In genomic region chr2:20797096-20797495, GRCh38 we compare ENCODE assay signal across 23 cellular contexts. TPM values are rescaled to one million over a fixed set of nuclear protein-coding genes. Genes with fewer than 3 reads are reported as not detected.
A peak's percentile ranks its signal among the peaks of the same experiment; 100 is the strongest.
DNase-seq lines count a peak whose midpoint lies in the region; ATAC-seq and TF ChIP-seq lines count a peak whose summit lies in the region.
"Had no signal": no experiment of that assay in that cellular context is flagged by ENCODE, and none has a peak within 500 bp of the region (broad histone marks: within the 10 kb centered on the region; RNA-seq: fewer than 3 reads in every experiment).

No MANE protein-coding gene starts in this region.

- H3K4me3 ChIP-seq in esophagus squamous epithelium (no peak overlapping the region), SK-N-SH (ENCODE audit: low read depth in 2 of 2, low read length in 1 of 2) (no peak overlapping the region)
- H3K4me3 ChIP-seq: ovary, sigmoid colon, thyroid gland had no signal

- H3K9me3 ChIP-seq in esophagus squamous epithelium (peaks cover 0 to 12% (median 6%) of the 10 kb centered on the region in 3 donors), SK-N-SH (no peaks in the 10 kb centered on the region)
- H3K9me3 ChIP-seq: ovary, sigmoid colon, thyroid gland had no signal

- no peaks in the 10 kb centered on the region for H3K36me3 ChIP-seq in esophagus squamous epithelium
- peaks cover 5 to 27% of the 10 kb centered on the region in 2 experiments for H3K36me3 ChIP-seq in SK-N-SH (replicated peaks in 1 of 2; ENCODE audit: control insufficient read depth in 1 of 2, insufficient read depth in 2 of 2, low read length in 1 of 2)
- H3K36me3 ChIP-seq: ovary, sigmoid colon, thyroid gland had no signal

- no peaks in the 10 kb centered on the region for H4K20me1 ChIP-seq in SK-N-SH (ENCODE audit: insufficient read depth)

- TF ChIP-seq POLR2A in GM18505 (IDR thresholded peaks at IDR 0.05; ENCODE audit: borderline replicate concordance, extremely low read depth, insufficient read depth, insufficient read length), result no peak
- TF ChIP-seq POLR2A in esophagus squamous epithelium (IDR thresholded peaks at IDR 0.05), result no peak

- H3K27ac ChIP-seq in esophagus squamous epithelium, result peak overlapping the region in 3 of 4 donors; percentile 41 to 71 (median 60)
- no peak overlapping the region for H3K27ac ChIP-seq in SK-N-SH (ENCODE audit: low read depth in 2 of 2, low read length in 1 of 2)
- H3K27ac ChIP-seq: HL-60, ovary, sigmoid colon, thyroid gland had no signal

- DNase-seq in esophagus squamous epithelium (lab: John Stamatoyannopoulos, UW) (no peak), SK-N-SH (no peak), EL (no peak)
- no peak for DNase-seq in stimulated activated naive CD8-positive, alpha-beta T cell treated with anti-CD3 and anti-CD28 coated beads, Interleukin-15, Interleukin-2, amounts not matched to agents 100 U/mL and 50 U/mL, for 24 hours
- DNase-seq: activated CD4-positive, alpha-beta T cell treated with anti-CD3 and anti-CD28 coated beads for 36 hours; activated naive CD4-positive, alpha-beta T cell treated with anti-CD3 and anti-CD28 coated beads, Interleukin-2, amount 50 U/mL, for 16 hours; CD4-positive, alpha-beta T cell; DND-41; H7; hypothalamus; KG1; left cardiac atrium; NCI-H1092; NCI-H2171 treated with DMSO at 0.1 percent for 48 hours; ovary; sigmoid colon; stimulated activated CD4-positive, alpha-beta T cell treated with anti-CD3 and anti-CD28 coated beads, Interleukin-2, amount 100 ng/mL, for 48 hours; thyroid gland had no signal

- no peak for TF ChIP-seq RAD21 in SK-N-SH (IDR thresholded peaks at IDR 0.05; ENCODE audit: low read length)

- H3K79me2 ChIP-seq in SK-N-SH (ENCODE audit: insufficient read depth), result 0 out of 2 replicates have a peak, but pooled peaks cover 4% of the 10 kb centered on the region

- ATAC-seq in GM18505 (IDR thresholded peaks at IDR 0.05; ENCODE audit: unreplicated experiment), result peak; percentile 51
- ATAC-seq in GM21528 (IDR thresholded peaks at IDR 0.05; ENCODE audit: low FRiP score, unreplicated experiment), result peak; percentile 54
- ATAC-seq in HG03175 (IDR thresholded peaks at IDR 0.05; ENCODE audit: unreplicated experiment), result peak; percentile 71
- ATAC-seq in stimulated activated naive CD8-positive, alpha-beta T cell treated with anti-CD3 and anti-CD28 coated beads, Interleukin-15, Interleukin-2, amounts not matched to agents 100 U/mL and 50 U/mL, for 24 hours, result no peak
- ATAC-seq in GM19035 (IDR thresholded peaks at IDR 0.05; ENCODE audit: unreplicated experiment), result no peak
- ATAC-seq: activated CD4-positive, alpha-beta T cell treated with anti-CD3 and anti-CD28 coated beads for 36 hours had no signal

- no peak for TF ChIP-seq CTCF in esophagus squamous epithelium (IDR thresholded peaks at IDR 0.05)
- TF ChIP-seq CTCF in SK-N-SH (IDR thresholded peaks at IDR 0.05), result no peak

- intact Hi-C loops in esophagus squamous epithelium (cut with DNase I), result no loop called here

- H2AFZ ChIP-seq in SK-N-SH (ENCODE audit: low read depth), result no peak overlapping the region

- H3F3A ChIP-seq in SK-N-SH (replicated peaks; ENCODE audit: insufficient read depth), result no peaks in the 10 kb centered on the region

- 74 to 77% methylated on average over 3 of the region's 3 CpGs for WGBS in esophagus squamous epithelium, 2 donors
- whole genome bisulfite sequencing in SK-N-SH (ENCODE audit: low lambda C conversion rate), result 90% methylated on average over 3 of the region's 3 CpGs

- POLR2A ChIA-PET in SK-N-SH (lab: Yijun Ruan, JAX), result interaction anchor here (0.6 kb wide), 1 partner anchor 26 kb away, joined by 3 read pairs; the partner anchor contains the start of gene LDAH

- H3K27me3 ChIP-seq in esophagus squamous epithelium (no peaks in the 10 kb centered on the region), SK-N-SH (ENCODE audit: insufficient read depth) (no peaks in the 10 kb centered on the region)
- H3K27me3 ChIP-seq: ovary, sigmoid colon, thyroid gland had no signal

- H3K4me1 ChIP-seq in esophagus squamous epithelium (peaks cover 0 to 40% (median 3%) of the 10 kb centered on the region in 3 donors), SK-N-SH (ENCODE audit: control insufficient read depth in 1 of 2, insufficient read depth in 2 of 2, low read depth in 1 of 2, low read length in 1 of 2) (no peaks in the 10 kb centered on the region)
- H3K4me1 ChIP-seq: sigmoid colon, thyroid gland had no signal

- TF ChIP-seq EP300 in SK-N-SH (IDR thresholded peaks at IDR 0.05; ENCODE audit: borderline replicate concordance in 1 of 2, low read depth in 1 of 2, low read length in 1 of 2), result no peak

- no peaks in the 10 kb centered on the region for H3K9me2 ChIP-seq in SK-N-SH

- CTCF ChIA-PET in SK-N-SH (lab: Yijun Ruan, JAX), result interaction anchor here (0.7 to 2.6 kb wide), 6 partner anchors 16 to 373 kb away, joined by 3 to 10 read pairs (median 4); no protein-coding TSS in a partner anchor

- no peak overlapping the region for H3K4me2 ChIP-seq in SK-N-SH

- no peak overlapping the region for H3K9ac ChIP-seq in SK-N-SH

TF ChIP-seq in SK-N-SH, 30 proteins besides CTCF, POLR2A, EP300 and RAD21:
- TF ChIP-seq POLR2AphosphoS5 (IDR thresholded peaks at IDR 0.05; ENCODE audit: low read depth, low read length) (no peak), NRF1 (IDR thresholded peaks at IDR 0.05; ENCODE audit: low read depth, low read length) (no peak), TEAD4 (IDR thresholded peaks at IDR 0.05; ENCODE audit: borderline replicate concordance, insufficient read depth) (no peak)

RNA-seq across cellular contexts. Expression of gene LDAH, which starts 25.8 kb away (rescaled TPM):
- 10 to 100 TPM in 1 of 4 donors, 1 to 10 TPM in 3; 5.8 to 12.4 (median 8.5) TPM for total RNA-seq in esophagus squamous epithelium
- 12.7 and 13.9 TPM in 2 replicates for polyA plus RNA-seq in SK-N-SH (2012; rRNA removed)
- polyA plus RNA-seq in SK-N-SH (2012; cell fraction: cytosol; rRNA removed), result 16.1 and 17.2 TPM in 2 replicates
- 7.1 and 15.9 TPM in 2 replicates for polyA plus RNA-seq in SK-N-SH (2012; cell fraction: nucleus; rRNA removed)

Comparison
In these comparisons a context has a peak if more than half of its experiments do, and no peak if none do; other contexts are left out.
1. ATAC-seq: peak in GM18505 (single experiment), GM21528 (single experiment) and HG03175 (single experiment); none in stimulated activated naive CD8-positive, alpha-beta T cell treated with anti-CD3 and anti-CD28 coated beads, Interleukin-15, Interleukin-2, amounts not matched to agents 100 U/mL and 50 U/mL, for 24 hours (single experiment) and GM19035 (single experiment).
2. H3K27ac ChIP-seq: peak in esophagus squamous epithelium (3 of 4); none in SK-N-SH (0 of 2).